1 cellular context compared by ENCODE assay signal in the genomic region with DNA sequence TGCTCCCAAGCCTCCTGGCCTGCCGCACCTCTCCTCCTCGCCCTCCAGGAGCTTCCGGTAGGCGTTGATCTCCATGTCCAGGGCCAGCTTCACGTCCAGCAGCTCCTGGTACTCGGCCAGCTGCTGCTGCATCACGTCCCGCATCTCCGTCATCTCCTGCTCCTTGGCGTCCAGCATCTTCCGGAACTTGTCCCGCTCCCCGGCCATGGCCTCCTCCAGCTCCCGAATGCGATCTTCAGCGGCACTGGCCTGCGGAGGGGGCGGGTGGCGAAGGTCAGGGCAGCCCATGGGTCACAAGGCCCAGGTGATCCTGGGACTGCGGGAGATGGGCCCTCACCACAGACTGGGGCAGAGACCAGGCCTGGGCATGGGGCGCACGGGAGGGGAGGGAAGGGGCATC.
TF ChIP-seq lines count a peak whose summit lies in the region.

No MANE protein-coding gene starts in this region.

TF ChIP-seq in GM12878, 131 proteins besides CTCF, POLR2A, EP300 and RAD21:
- TF ChIP-seq, protein P1, sequence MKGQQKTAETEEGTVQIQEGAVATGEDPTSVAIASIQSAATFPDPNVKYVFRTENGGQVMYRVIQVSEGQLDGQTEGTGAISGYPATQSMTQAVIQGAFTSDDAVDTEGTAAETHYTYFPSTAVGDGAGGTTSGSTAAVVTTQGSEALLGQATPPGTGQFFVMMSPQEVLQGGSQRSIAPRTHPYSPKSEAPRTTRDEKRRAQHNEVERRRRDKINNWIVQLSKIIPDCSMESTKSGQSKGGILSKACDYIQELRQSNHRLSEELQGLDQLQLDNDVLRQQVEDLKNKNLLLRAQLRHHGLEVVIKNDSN (IDR thresholded peaks at IDR 0.05; ENCODE audit: borderline replicate concordance, extremely low read length, insufficient read depth, low read depth, low read length) = no peak
- TF ChIP-seq TCF12 (IDR thresholded peaks at IDR 0.05; ENCODE audit: low read depth, low read length) (no peak), GATAD2B (conservative IDR thresholded peaks at IDR 0.05; ENCODE audit: low read depth) (no peak), NR2C1 (IDR thresholded peaks at IDR 0.05) (no peak), SMC3 (IDR thresholded peaks at IDR 0.05; ENCODE audit: borderline replicate concordance, low read length) (no peak), CBX3 (IDR thresholded peaks at IDR 0.05; ENCODE audit: borderline replicate concordance, low read depth) (no peak)
- TF ChIP-seq, protein P2, sequence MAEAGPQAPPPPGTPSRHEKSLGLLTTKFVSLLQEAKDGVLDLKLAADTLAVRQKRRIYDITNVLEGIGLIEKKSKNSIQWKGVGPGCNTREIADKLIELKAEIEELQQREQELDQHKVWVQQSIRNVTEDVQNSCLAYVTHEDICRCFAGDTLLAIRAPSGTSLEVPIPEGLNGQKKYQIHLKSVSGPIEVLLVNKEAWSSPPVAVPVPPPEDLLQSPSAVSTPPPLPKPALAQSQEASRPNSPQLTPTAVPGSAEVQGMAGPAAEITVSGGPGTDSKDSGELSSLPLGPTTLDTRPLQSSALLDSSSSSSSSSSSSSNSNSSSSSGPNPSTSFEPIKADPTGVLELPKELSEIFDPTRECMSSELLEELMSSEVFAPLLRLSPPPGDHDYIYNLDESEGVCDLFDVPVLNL (IDR thresholded peaks at IDR 0.05; ENCODE audit: low read depth, low read length) = no peak
- TF ChIP-seq, protein P3, sequence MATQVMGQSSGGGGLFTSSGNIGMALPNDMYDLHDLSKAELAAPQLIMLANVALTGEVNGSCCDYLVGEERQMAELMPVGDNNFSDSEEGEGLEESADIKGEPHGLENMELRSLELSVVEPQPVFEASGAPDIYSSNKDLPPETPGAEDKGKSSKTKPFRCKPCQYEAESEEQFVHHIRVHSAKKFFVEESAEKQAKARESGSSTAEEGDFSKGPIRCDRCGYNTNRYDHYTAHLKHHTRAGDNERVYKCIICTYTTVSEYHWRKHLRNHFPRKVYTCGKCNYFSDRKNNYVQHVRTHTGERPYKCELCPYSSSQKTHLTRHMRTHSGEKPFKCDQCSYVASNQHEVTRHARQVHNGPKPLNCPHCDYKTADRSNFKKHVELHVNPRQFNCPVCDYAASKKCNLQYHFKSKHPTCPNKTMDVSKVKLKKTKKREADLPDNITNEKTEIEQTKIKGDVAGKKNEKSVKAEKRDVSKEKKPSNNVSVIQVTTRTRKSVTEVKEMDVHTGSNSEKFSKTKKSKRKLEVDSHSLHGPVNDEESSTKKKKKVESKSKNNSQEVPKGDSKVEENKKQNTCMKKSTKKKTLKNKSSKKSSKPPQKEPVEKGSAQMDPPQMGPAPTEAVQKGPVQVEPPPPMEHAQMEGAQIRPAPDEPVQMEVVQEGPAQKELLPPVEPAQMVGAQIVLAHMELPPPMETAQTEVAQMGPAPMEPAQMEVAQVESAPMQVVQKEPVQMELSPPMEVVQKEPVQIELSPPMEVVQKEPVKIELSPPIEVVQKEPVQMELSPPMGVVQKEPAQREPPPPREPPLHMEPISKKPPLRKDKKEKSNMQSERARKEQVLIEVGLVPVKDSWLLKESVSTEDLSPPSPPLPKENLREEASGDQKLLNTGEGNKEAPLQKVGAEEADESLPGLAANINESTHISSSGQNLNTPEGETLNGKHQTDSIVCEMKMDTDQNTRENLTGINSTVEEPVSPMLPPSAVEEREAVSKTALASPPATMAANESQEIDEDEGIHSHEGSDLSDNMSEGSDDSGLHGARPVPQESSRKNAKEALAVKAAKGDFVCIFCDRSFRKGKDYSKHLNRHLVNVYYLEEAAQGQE (IDR thresholded peaks at IDR 0.05; ENCODE audit: low read depth, low read length) = no peak
- TF ChIP-seq, protein P4, sequence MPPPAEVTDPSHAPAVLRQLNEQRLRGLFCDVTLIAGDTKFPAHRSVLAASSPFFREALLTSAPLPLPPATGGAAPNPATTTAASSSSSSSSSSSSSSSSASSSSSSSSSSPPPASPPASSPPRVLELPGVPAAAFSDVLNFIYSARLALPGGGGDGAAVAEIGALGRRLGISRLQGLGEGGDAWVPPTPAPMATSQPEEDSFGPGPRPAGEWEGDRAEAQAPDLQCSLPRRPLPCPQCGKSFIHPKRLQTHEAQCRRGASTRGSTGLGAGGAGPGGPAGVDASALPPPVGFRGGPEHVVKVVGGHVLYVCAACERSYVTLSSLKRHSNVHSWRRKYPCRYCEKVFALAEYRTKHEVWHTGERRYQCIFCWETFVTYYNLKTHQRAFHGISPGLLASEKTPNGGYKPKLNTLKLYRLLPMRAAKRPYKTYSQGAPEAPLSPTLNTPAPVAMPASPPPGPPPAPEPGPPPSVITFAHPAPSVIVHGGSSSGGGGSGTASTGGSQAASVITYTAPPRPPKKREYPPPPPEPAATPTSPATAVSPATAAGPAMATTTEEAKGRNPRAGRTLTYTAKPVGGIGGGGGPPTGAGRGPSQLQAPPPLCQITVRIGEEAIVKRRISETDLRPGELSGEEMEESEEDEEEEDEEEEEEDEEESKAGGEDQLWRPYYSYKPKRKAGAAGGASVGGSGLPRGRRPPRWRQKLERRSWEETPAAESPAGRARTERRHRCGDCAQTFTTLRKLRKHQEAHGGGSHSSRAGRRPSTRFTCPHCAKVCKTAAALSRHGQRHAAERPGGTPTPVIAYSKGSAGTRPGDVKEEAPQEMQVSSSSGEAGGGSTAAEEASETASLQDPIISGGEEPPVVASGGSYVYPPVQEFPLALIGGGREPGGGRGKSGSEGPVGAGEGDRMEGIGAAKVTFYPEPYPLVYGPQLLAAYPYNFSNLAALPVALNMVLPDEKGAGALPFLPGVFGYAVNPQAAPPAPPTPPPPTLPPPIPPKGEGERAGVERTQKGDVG (CRISPR knock-in tag; IDR thresholded peaks at IDR 0.05) = no peak
TF ChIP-seq in GM12878: peak in this region for 0.
